In genomic region chr9:96015876-96016686, GRCh38 we compare ENCODE assay signal across 10 cellular contexts.
DNase-seq lines count a peak whose midpoint lies in the region; ATAC-seq and TF ChIP-seq lines count a peak whose summit lies in the region.
"Had no signal": no experiment of that assay in that cellular context is flagged by ENCODE, and none has a peak within 500 bp of the region (broad histone marks: within the 10 kb centered on the region; RNA-seq: fewer than 3 reads in every experiment).

No MANE protein-coding gene starts in this region.

- peaks cover 26% of the 10 kb centered on the region for H3K36me3 Mint-ChIP-seq in nephron progenitor cell (ENCODE audit: low read depth)

- no peak for TF ChIP-seq CTCF in astrocyte of the cerebellum (IDR thresholded peaks at IDR 0.05; ENCODE audit: low read depth, low read length, missing control alignments)
- TF ChIP-seq CTCF in nephron progenitor cell (IDR thresholded peaks at IDR 0.05), result no peak

- in situ Hi-C loops in astrocyte of the cerebellum (cut with HindIII; ENCODE audit: low sequenced_read_pairs), result no loop called here

- peak; percentile 63 for DNase-seq in stimulated activated CD4-positive, alpha-beta T cell treated with anti-CD3 and anti-CD28 coated beads, Interleukin-15, amount 100 ng/mL, for 24 hours
- DNase-seq in stimulated activated CD4-positive, alpha-beta T cell treated with anti-CD3 and anti-CD28 coated beads, Interleukin-12 subunit alpha, Interleukin-12 subunit beta, amount 100 ng/mL, for 4 hours, result no peak
- DNase-seq in MV-4-11 (lab: John Stamatoyannopoulos, UW) (peak; percentile 78), astrocyte of the cerebellum (ENCODE audit: low read depth) (peak; percentile 28), NCI-H69 (lab: John Stamatoyannopoulos, UW) (no peak), nephron progenitor cell (no peak), A172 (ENCODE audit: low spot score) (no peak)
- DNase-seq: NCI-H1048, SHP77 had no signal

- H3K4me3 Mint-ChIP-seq in nephron progenitor cell, result no peak overlapping the region

- ATAC-seq in GM21737 (IDR thresholded peaks at IDR 0.05; ENCODE audit: unreplicated experiment), result no peak

- H3K27ac Mint-ChIP-seq in nephron progenitor cell, result no peak overlapping the region

- no peak overlapping the region for H3K4me3 ChIP-seq in astrocyte of the cerebellum (ENCODE audit: low read depth, low read length)

- H3K27me3 Mint-ChIP-seq in nephron progenitor cell (ENCODE audit: low read depth, poor library complexity), result peaks cover 5% of the 10 kb centered on the region

- no peaks in the 10 kb centered on the region for H3K9me3 Mint-ChIP-seq in nephron progenitor cell

- peaks cover 12% of the 10 kb centered on the region for H3K4me1 Mint-ChIP-seq in nephron progenitor cell

Comparison
In these comparisons a context has a peak if more than half of its experiments do, and no peak if none do; other contexts are left out.
1. DNase-seq: peak in stimulated activated CD4-positive, alpha-beta T cell treated with anti-CD3 and anti-CD28 coated beads, Interleukin-15, amount 100 ng/mL, for 24 hours (single experiment), MV-4-11 (single experiment) and astrocyte of the cerebellum (single experiment); none in stimulated activated CD4-positive, alpha-beta T cell treated with anti-CD3 and anti-CD28 coated beads, Interleukin-12 subunit alpha, Interleukin-12 subunit beta, amount 100 ng/mL, for 4 hours (single experiment), NCI-H69 (single experiment), nephron progenitor cell (single experiment) and A172 (single experiment).